Comparison of ENCODE assay signal across 8 cellular contexts in the genomic region with DNA sequence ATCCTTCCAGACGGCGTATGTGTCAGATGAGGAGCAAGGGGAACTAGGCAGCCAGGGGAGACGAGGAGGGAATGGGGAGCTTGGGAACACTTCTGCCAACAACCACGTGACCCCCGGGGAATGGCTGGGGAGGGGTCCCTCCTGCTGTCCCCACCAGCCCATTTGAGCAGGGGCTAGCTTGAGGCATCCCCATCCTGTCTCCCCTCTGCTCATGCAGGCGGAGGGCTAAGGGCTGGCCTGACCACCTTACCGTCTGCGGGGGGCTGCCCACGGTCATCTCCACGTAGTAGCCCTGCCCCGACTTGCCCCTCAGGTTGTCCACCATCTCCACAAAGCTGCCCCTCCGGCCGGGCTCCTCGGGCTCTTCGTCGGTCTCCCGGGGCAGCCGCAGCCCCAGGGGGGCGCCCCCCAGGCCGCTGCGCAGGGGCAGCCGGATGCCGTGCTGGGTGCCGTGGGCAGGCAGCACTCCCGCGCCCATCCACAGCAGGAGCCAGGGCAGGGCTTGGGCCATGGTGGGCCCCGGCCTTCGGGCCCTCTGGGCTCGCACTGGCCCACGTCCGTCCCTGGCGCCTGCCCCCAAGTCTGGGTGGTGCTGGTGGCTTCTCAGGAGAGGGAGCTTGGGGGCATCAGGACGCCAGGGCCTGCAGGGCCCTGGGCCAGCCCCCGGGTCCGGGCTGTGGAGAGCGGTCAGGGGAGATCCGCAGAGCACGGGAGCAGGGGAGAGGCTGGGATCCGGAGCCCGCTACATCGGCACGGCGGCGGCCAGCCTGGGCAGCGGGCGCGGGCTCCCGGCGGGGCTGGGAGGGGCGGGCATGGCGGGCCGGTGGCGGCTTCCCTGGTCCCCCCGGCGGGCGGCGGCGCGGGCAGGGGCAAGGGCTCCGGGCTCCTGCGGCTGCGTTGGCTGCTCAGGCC. TPM values are rescaled to one million over a fixed set of nuclear protein-coding genes. Genes with fewer than 3 reads are reported as not detected.
DNase-seq lines count a peak whose midpoint lies in the region; ATAC-seq, FAIRE-seq and TF ChIP-seq lines count a peak whose summit lies in the region.

No MANE protein-coding gene starts in this region.

- TF ChIP-seq CTCF in LNCaP clone FGC (IDR thresholded peaks at IDR 0.05; ENCODE audit: control insufficient read depth, extremely low read depth, insufficient read depth) (no peak), GM12878 (IDR thresholded peaks at IDR 0.05 in 2 of 3, conservative IDR thresholded peaks at IDR 0.05 in 1 of 3; ENCODE audit: control insufficient read depth in 2 of 3, extremely low read depth in 1 of 3, insufficient read depth in 1 of 3, low read depth in 3 of 3, low read length in 3 of 3) (no peak)

- ATAC-seq in GM12878 (peak; percentile 76), HG02571 (IDR thresholded peaks at IDR 0.05; ENCODE audit: unreplicated experiment) (no peak)
- peak; percentile 69 for ATAC-seq in stimulated activated naive CD8-positive, alpha-beta T cell treated with anti-CD3 and anti-CD28 coated beads, Interleukin-15, Interleukin-2, amounts not matched to agents 100 U/mL and 50 U/mL, for 24 hours

- H3K36me3 ChIP-seq in BLaER1, result no peaks in the 10 kb centered on the region
- no peaks in the 10 kb centered on the region; a peak in 1 of 4 replicates for H3K36me3 ChIP-seq in GM12878 (ENCODE audit: control insufficient read depth in 2 of 2, insufficient read depth in 2 of 2, low read length in 1 of 2)

- no peak for TF ChIP-seq POLR2A in GM12878 (IDR thresholded peaks at IDR 0.05; ENCODE audit: low read depth, low read length)

- H3K9me3 ChIP-seq in BLaER1, result no peaks in the 10 kb centered on the region
- no peaks in the 10 kb centered on the region for H3K9me3 ChIP-seq in GM12878 (replicated peaks; ENCODE audit: control insufficient read depth, insufficient read depth, low read length)

- H3K4me2 ChIP-seq in BLaER1, result peak overlapping the region; percentile 99
- H3K4me2 ChIP-seq in GM12878 (ENCODE audit: control insufficient read depth, insufficient read depth), result peak overlapping the region; percentile 36

- SMC1A ChIA-PET in GM12878 (lab: Charles Lee; ENCODE audit: uncharacterized antibody, unreplicated experiment), result no interaction called here

- no peak for FAIRE-seq in GM12878 (lab: Jason Lieb, UNC)

- POLR2A ChIA-PET in GM12878 (lab: Charles Lee), result interaction anchor here (0.6 kb wide), 1 partner anchor 99 kb away, joined by 4 read pairs; no protein-coding TSS in a partner anchor

- RAD21 ChIA-PET in GM12878 (lab: Charles Lee; ENCODE audit: unreplicated experiment), result interaction anchor here (1.3 kb wide), 1 partner anchor 84 kb away, joined by 3 read pairs; a partner anchor contains a TSS

- H3K9ac ChIP-seq in BLaER1 (peak overlapping the region; percentile 77), GM12878 (ENCODE audit: control insufficient read depth, insufficient read depth, low read length) (no peak overlapping the region)

- DNase-seq in LNCaP clone FGC (ENCODE audit: low read depth), result no peak
- DNase-seq in GM12878 (ENCODE audit: low read depth, low spot score), result no peak
- DNase-seq in stimulated activated naive CD8-positive, alpha-beta T cell treated with anti-CD3 and anti-CD28 coated beads, Interleukin-15, Interleukin-2, amounts not matched to agents 100 U/mL and 50 U/mL, for 24 hours, result peak; percentile 37
- DNase-seq in NCI-H187 treated with DMSO at 0.1 percent for 48 hours (lab: John Stamatoyannopoulos, UW), result no peak
- DNase-seq in islet precursor cell, result no peak

- peaks cover 10% of the 10 kb centered on the region for H3K4me1 ChIP-seq in BLaER1
- peaks cover 3% of the 10 kb centered on the region for H3K4me1 ChIP-seq in GM12878 (ENCODE audit: control insufficient read depth, insufficient read depth, low read length)

- intact Hi-C loops in GM12878 (cut with micrococcal nuclease; ENCODE audit: unreplicated experiment), result no loop called here

- H4K20me1 ChIP-seq in BLaER1, result no peaks in the 10 kb centered on the region
- H4K20me1 ChIP-seq in GM12878 (ENCODE audit: control insufficient read depth, insufficient read depth), result no peaks in the 10 kb centered on the region

- H3K27ac ChIP-seq in BLaER1 (peak overlapping the region; percentile 53; the same call in 1 of the 2 replicates), GM12878 (ENCODE audit: control insufficient read depth, insufficient read depth) (no peak overlapping the region), layer of hippocampus (ENCODE audit: low read depth, low read length) (peak overlapping the region; percentile 57)

- CTCF ChIA-PET in GM12878 (lab: Yijun Ruan, JAX), result interaction anchor here (1.3 kb wide), 1 partner anchor 111 kb away, joined by 3 read pairs; no protein-coding TSS in a partner anchor

- H2AFZ ChIP-seq in GM12878 (ENCODE audit: control insufficient read depth, low read depth, low read length), result peak overlapping the region; percentile 44

- H3K4me3 ChIP-seq in BLaER1 (peak overlapping the region; percentile 81), LNCaP clone FGC (ENCODE audit: low read depth, low read length) (peak overlapping the region; percentile 75), GM12878 (peak overlapping the region; percentile 57; the same call in 1 of the 2 replicates)

- BruUV-seq in GM12878 (replicated peaks; lab: Mats Ljungman, UMichigan), result no TSS peak

- TF ChIP-seq EP300 in GM12878 (IDR thresholded peaks at IDR 0.05; ENCODE audit: borderline replicate concordance in 1 of 2, control insufficient read depth in 1 of 2, low read depth in 2 of 2, low read length in 2 of 2), result no peak

- no peak for TF ChIP-seq RAD21 in GM12878 (IDR thresholded peaks at IDR 0.05; ENCODE audit: insufficient read depth, low read depth, low read length)

- H3K79me2 ChIP-seq in GM12878 (ENCODE audit: control insufficient read depth, insufficient read depth, low read length), result no peaks in the 10 kb centered on the region

- in situ Hi-C loops in GM12878 (cut with MboI), result no loop called here

- H3K27me3 ChIP-seq in BLaER1 (peaks cover 41% of the 10 kb centered on the region), GM12878 (replicated peaks in 1 of 2; ENCODE audit: control insufficient read depth in 2 of 2, insufficient read depth in 2 of 2, low read length in 1 of 2) (peaks cover 10 to 22% of the 10 kb centered on the region in 2 experiments), layer of hippocampus (ENCODE audit: control insufficient read depth, insufficient read depth, low read length) (no peaks in the 10 kb centered on the region)

- 4% methylated on average over 39 of the region's 62 CpGs for WGBS in GM12878 (ENCODE audit: insufficient coverage, insufficient replicate concordance, low lambda C conversion rate, missing lambda C conversion rate)

RNA-seq across cellular contexts. Expression of a gene that starts 0.5 kb away (rescaled TPM):
- total RNA-seq in GM12878 (2013; cell fraction: nucleolus; rRNA removed), result 0.15 TPM in 1 of 2 replicates, not detected in the other
- total RNA-seq in GM12878 (2014; rRNA removed) (0.44 and 0.56 TPM in 2 replicates), GM12878 (2014; rRNA removed; fragmentation: Illumina TruSeq; extraction: Trizol) (0.05 and 0.09 TPM in 2 replicates), GM12878 (2021) (0.29 and 0.62 TPM in 2 replicates)
- 0.33 TPM for polyA plus RNA-seq in GM12878 (2011; ENCODE audit: low read depth)
- polyA plus RNA-seq in GM12878 (2011; rRNA removed) (1.1 and 1.6 TPM in 2 replicates), GM12878 (2014; fragmentation: Illumina TruSeq; extraction: Trizol) (0.05 and 0.10 TPM in 2 replicates), GM12878 (2014; fragmentation: Nextera tagmentation; extraction: Ambion mirVana) (under 1 TPM; 0.07 to 0.23 TPM), GM12878 (2014; rRNA removed) (0.08 and 0.38 TPM in 2 replicates), GM12878 (2016; fragmentation: Nextera tagmentation; extraction: Ambion mirVana) (under 1 TPM; 0.26 to 0.86 TPM)
- polyA plus RNA-seq in GM12878 (2011; cell fraction: cytosol; rRNA removed), result 2.1 and 2.7 TPM in 2 replicates
- 3.6 and 5.1 TPM in 2 replicates for polyA plus RNA-seq in GM12878 (2011; cell fraction: nucleus; rRNA removed)
- polyA plus RNA-seq in GM12878 (2012), result 0.76 and 1.2 TPM in 2 replicates
- polyA minus RNA-seq in GM12878 (2011; rRNA and poly(A)+ RNA removed), result 3.9 and 6.3 TPM in 2 replicates
- polyA minus RNA-seq in GM12878 (2011; cell fraction: cytosol; rRNA and poly(A)+ RNA removed), result 0.27 and 1.2 TPM in 2 replicates
- polyA minus RNA-seq in GM12878 (2011; cell fraction: nucleus; rRNA and poly(A)+ RNA removed), result 0.77 and 0.85 TPM in 2 replicates

RNA-seq across cellular contexts. Expression of a gene that starts 12.1 kb away (rescaled TPM):
- 35.7 and 41.6 TPM in 2 replicates for total RNA-seq in GM12878 (2013; cell fraction: nucleolus; rRNA removed)
- total RNA-seq in GM12878 (2014; rRNA removed) (20.7 and 21.4 TPM in 2 replicates), GM12878 (2014; rRNA removed; fragmentation: Illumina TruSeq; extraction: Trizol) (19.1 and 20.6 TPM in 2 replicates), GM12878 (2021) (24.7 and 31.2 TPM in 2 replicates)
- polyA plus RNA-seq in GM12878 (2011; ENCODE audit: low read depth), result 8.8 TPM
- polyA plus RNA-seq in GM12878 (2011; rRNA removed) (7.3 and 9.4 TPM in 2 replicates), GM12878 (2014; fragmentation: Illumina TruSeq; extraction: Trizol) (17.5 and 20.1 TPM in 2 replicates), GM12878 (2014; fragmentation: Nextera tagmentation; extraction: Ambion mirVana) (1 to 10 TPM; 4.2 to 6.7 TPM), GM12878 (2014; rRNA removed) (20.7 and 21.9 TPM in 2 replicates), GM12878 (2016; fragmentation: Nextera tagmentation; extraction: Ambion mirVana) (10 to 100 TPM; 15.2 to 20.3 TPM)
- 7.2 and 7.7 TPM in 2 replicates for polyA plus RNA-seq in GM12878 (2011; cell fraction: cytosol; rRNA removed)
- polyA plus RNA-seq in GM12878 (2011; cell fraction: nucleus; rRNA removed), result 39.6 and 44.2 TPM in 2 replicates
- polyA plus RNA-seq in GM12878 (2012), result 10.6 and 11.9 TPM in 2 replicates
- polyA minus RNA-seq in GM12878 (2011; rRNA and poly(A)+ RNA removed), result 10.6 and 14.2 TPM in 2 replicates
- polyA minus RNA-seq in GM12878 (2011; cell fraction: cytosol; rRNA and poly(A)+ RNA removed), result 5.3 and 6.9 TPM in 2 replicates
- polyA minus RNA-seq in GM12878 (2011; cell fraction: nucleus; rRNA and poly(A)+ RNA removed), result 5.8 and 12.5 TPM in 2 replicates

RNA-seq across cellular contexts. Expression of a gene that starts 24.4 kb away (rescaled TPM):
- 16.5 and 17.6 TPM in 2 replicates for total RNA-seq in GM12878 (2013; cell fraction: nucleolus; rRNA removed)
- total RNA-seq in GM12878 (2014; rRNA removed) (2.6 and 3.1 TPM in 2 replicates), GM12878 (2014; rRNA removed; fragmentation: Illumina TruSeq; extraction: Trizol) (3.0 and 3.3 TPM in 2 replicates), GM12878 (2021) (3.7 and 4.7 TPM in 2 replicates)
- 1.3 TPM for polyA plus RNA-seq in GM12878 (2011; ENCODE audit: low read depth)
- polyA plus RNA-seq in GM12878 (2011; rRNA removed) (2.5 and 4.1 TPM in 2 replicates), GM12878 (2014; fragmentation: Illumina TruSeq; extraction: Trizol) (3.6 and 7.0 TPM in 2 replicates), GM12878 (2014; fragmentation: Nextera tagmentation; extraction: Ambion mirVana) (1 to 10 TPM; 2.0 to 5.8 TPM), GM12878 (2014; rRNA removed) (1.9 and 2.6 TPM in 2 replicates), GM12878 (2016; fragmentation: Nextera tagmentation; extraction: Ambion mirVana) (1 to 10 TPM; 6.7 TPM)
- polyA plus RNA-seq in GM12878 (2011; cell fraction: cytosol; rRNA removed), result 3.5 and 4.6 TPM in 2 replicates
- polyA plus RNA-seq in GM12878 (2011; cell fraction: nucleus; rRNA removed), result 10.9 and 12.8 TPM in 2 replicates
- 2.1 and 3.8 TPM in 2 replicates for polyA plus RNA-seq in GM12878 (2012)
- polyA minus RNA-seq in GM12878 (2011; rRNA and poly(A)+ RNA removed), result 5.2 and 8.1 TPM in 2 replicates
- 1.9 and 3.8 TPM in 2 replicates for polyA minus RNA-seq in GM12878 (2011; cell fraction: cytosol; rRNA and poly(A)+ RNA removed)
- polyA minus RNA-seq in GM12878 (2011; cell fraction: nucleus; rRNA and poly(A)+ RNA removed), result 3.9 and 6.8 TPM in 2 replicates
